ENCODE assay signal across 2 cellular contexts in the genomic region with DNA sequence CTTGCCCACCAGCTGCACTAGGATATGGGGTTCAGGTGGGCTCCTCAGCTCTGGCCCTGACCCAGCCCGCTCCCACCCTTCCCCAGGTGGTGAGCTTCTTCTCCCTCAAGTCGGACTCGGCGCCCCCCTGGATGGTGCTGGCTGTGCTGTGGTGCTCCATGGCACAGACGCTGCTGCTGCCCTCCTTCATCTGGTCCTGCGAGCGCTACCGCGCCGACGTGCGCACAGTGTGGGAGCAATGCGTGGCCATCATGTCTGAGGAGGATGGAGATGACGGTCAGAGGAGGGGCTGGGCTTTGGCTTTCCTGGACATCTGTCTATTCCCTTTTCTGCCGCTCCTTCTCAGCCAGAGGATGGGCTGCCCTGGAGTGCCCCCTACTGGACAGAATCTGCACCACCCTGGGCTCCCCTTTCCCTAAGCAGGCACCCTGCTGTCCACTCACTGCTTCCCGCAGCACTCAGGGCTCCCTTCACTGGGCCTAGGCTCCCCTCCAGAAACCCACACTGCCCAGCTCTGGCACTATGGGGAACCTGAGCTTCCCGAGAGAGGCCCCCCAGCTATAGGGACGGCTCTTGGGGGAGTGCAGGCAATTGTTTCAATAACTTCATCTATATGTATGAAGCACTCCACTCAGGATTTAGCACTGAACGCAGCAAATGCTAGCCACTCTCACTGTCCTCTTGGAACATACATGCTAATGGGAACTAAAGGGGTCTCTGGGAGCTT.
TF ChIP-seq lines count a peak whose summit lies in the region.

No MANE protein-coding gene starts in this region.

TF ChIP-seq in A549, 52 proteins besides CTCF, POLR2A, EP300 and RAD21:
- TF ChIP-seq HDAC2 (IDR thresholded peaks at IDR 0.05) (no peak), SMC3 (IDR thresholded peaks at IDR 0.05) (peak; percentile 76)

TF ChIP-seq in GM12878, 131 proteins besides CTCF, POLR2A, EP300 and RAD21:
- TF ChIP-seq SMARCA5 (IDR thresholded peaks at IDR 0.05) (peak; percentile 44; the same call in 1 of the 2 replicates), RBBP5 (conservative IDR thresholded peaks at IDR 0.05) (no peak), NR2F1 (conservative IDR thresholded peaks at IDR 0.05) (no peak), RELA (IDR thresholded peaks at IDR 0.05; ENCODE audit: borderline replicate concordance, partially characterized antibody) (peak; percentile 32), IKZF1 (conservative IDR thresholded peaks at IDR 0.05) (0 out of 2 replicates have a peak, but pooled peaks have one; percentile 20), ZSCAN29 (IDR thresholded peaks at IDR 0.05) (no peak), TAF1 (IDR thresholded peaks at IDR 0.05; ENCODE audit: borderline replicate concordance, low read depth, low read length) (no peak), IRF4 (IDR thresholded peaks at IDR 0.05; ENCODE audit: low read depth, low read length) (no peak), IKZF2 (IDR thresholded peaks at IDR 0.05) (no peak), SMC3 (IDR thresholded peaks at IDR 0.05; ENCODE audit: borderline replicate concordance, low read length) (peak; percentile 68), HDAC6 (IDR thresholded peaks at IDR 0.05; ENCODE audit: unreplicated experiment) (no peak), KLF5 (IDR thresholded peaks at IDR 0.05; ENCODE audit: partially characterized antibody) (no peak), NRF1 (conservative IDR thresholded peaks at IDR 0.05; ENCODE audit: low read depth, low read length) (no peak), ZNF274 (IDR thresholded peaks at IDR 0.05; ENCODE audit: insufficient read depth, insufficient read length) (no peak)
- TF ChIP-seq, protein P1, sequence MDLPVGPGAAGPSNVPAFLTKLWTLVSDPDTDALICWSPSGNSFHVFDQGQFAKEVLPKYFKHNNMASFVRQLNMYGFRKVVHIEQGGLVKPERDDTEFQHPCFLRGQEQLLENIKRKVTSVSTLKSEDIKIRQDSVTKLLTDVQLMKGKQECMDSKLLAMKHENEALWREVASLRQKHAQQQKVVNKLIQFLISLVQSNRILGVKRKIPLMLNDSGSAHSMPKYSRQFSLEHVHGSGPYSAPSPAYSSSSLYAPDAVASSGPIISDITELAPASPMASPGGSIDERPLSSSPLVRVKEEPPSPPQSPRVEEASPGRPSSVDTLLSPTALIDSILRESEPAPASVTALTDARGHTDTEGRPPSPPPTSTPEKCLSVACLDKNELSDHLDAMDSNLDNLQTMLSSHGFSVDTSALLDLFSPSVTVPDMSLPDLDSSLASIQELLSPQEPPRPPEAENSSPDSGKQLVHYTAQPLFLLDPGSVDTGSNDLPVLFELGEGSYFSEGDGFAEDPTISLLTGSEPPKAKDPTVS (IDR thresholded peaks at IDR 0.05; ENCODE audit: low read depth, low read length), result no peak
- TF ChIP-seq, protein P2, sequence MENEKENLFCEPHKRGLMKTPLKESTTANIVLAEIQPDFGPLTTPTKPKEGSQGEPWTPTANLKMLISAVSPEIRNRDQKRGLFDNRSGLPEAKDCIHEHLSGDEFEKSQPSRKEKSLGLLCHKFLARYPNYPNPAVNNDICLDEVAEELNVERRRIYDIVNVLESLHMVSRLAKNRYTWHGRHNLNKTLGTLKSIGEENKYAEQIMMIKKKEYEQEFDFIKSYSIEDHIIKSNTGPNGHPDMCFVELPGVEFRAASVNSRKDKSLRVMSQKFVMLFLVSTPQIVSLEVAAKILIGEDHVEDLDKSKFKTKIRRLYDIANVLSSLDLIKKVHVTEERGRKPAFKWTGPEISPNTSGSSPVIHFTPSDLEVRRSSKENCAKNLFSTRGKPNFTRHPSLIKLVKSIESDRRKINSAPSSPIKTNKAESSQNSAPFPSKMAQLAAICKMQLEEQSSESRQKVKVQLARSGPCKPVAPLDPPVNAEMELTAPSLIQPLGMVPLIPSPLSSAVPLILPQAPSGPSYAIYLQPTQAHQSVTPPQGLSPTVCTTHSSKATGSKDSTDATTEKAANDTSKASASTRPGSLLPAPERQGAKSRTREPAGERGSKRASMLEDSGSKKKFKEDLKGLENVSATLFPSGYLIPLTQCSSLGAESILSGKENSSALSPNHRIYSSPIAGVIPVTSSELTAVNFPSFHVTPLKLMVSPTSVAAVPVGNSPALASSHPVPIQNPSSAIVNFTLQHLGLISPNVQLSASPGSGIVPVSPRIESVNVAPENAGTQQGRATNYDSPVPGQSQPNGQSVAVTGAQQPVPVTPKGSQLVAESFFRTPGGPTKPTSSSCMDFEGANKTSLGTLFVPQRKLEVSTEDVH (IDR thresholded peaks at IDR 0.05; ENCODE audit: low read depth, partially characterized antibody), result no peak
- TF ChIP-seq, protein P3, sequence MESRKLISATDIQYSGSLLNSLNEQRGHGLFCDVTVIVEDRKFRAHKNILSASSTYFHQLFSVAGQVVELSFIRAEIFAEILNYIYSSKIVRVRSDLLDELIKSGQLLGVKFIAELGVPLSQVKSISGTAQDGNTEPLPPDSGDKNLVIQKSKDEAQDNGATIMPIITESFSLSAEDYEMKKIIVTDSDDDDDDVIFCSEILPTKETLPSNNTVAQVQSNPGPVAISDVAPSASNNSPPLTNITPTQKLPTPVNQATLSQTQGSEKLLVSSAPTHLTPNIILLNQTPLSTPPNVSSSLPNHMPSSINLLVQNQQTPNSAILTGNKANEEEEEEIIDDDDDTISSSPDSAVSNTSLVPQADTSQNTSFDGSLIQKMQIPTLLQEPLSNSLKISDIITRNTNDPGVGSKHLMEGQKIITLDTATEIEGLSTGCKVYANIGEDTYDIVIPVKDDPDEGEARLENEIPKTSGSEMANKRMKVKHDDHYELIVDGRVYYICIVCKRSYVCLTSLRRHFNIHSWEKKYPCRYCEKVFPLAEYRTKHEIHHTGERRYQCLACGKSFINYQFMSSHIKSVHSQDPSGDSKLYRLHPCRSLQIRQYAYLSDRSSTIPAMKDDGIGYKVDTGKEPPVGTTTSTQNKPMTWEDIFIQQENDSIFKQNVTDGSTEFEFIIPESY (IDR thresholded peaks at IDR 0.05), result no peak
- TF ChIP-seq, protein P4, sequence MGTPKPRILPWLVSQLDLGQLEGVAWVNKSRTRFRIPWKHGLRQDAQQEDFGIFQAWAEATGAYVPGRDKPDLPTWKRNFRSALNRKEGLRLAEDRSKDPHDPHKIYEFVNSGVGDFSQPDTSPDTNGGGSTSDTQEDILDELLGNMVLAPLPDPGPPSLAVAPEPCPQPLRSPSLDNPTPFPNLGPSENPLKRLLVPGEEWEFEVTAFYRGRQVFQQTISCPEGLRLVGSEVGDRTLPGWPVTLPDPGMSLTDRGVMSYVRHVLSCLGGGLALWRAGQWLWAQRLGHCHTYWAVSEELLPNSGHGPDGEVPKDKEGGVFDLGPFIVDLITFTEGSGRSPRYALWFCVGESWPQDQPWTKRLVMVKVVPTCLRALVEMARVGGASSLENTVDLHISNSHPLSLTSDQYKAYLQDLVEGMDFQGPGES (IDR thresholded peaks at IDR 0.05), result no peak
- TF ChIP-seq, protein P5, sequence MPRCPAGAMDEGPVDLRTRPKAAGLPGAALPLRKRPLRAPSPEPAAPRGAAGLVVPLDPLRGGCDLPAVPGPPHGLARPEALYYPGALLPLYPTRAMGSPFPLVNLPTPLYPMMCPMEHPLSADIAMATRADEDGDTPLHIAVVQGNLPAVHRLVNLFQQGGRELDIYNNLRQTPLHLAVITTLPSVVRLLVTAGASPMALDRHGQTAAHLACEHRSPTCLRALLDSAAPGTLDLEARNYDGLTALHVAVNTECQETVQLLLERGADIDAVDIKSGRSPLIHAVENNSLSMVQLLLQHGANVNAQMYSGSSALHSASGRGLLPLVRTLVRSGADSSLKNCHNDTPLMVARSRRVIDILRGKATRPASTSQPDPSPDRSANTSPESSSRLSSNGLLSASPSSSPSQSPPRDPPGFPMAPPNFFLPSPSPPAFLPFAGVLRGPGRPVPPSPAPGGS (IDR thresholded peaks at IDR 0.05; ENCODE audit: borderline replicate concordance, insufficient read depth, low read depth, low read length, poor library complexity, severe bottlenecking), result no peak
